ENCODE assay signal across 8 cellular contexts in genomic region chr19:47778089-47778953, GRCh38. TPM values are rescaled to one million over a fixed set of nuclear protein-coding genes. Genes with fewer than 3 reads are reported as not detected.
DNase-seq lines count a peak whose midpoint lies in the region; ATAC-seq and TF ChIP-seq lines count a peak whose summit lies in the region.

Gene SELENOW (plus strand): TSS chr19:47778703. CDS start chr19:47778786, 83 bp downstream.

- H3K4me1 ChIP-seq in Caco-2: peaks cover 14% of the 10 kb centered on the region

- DNase-seq in Caco-2 (peak; percentile 85 to 88), RWPE1 (ENCODE audit: low spot score) (peak; percentile 87), fibroblast of the aortic adventitia (ENCODE audit: low read depth) (peak; percentile 65), nephron progenitor cell (peak; percentile 88)
- peak; percentile 74 for DNase-seq in activated effector memory CD4-positive, alpha-beta T cell treated with Interleukin-2 at 50 U/mL for 16 hours

- H3K27me3 Mint-ChIP-seq in Caco-2 (ENCODE audit: insufficient read depth, unreplicated experiment) (no peaks in the 10 kb centered on the region), nephron progenitor cell (ENCODE audit: low read depth, poor library complexity) (peaks cover 3% of the 10 kb centered on the region)
- no peaks in the 10 kb centered on the region for H3K27me3 Mint-ChIP-seq in stimulated activated naive CD8-positive, alpha-beta T cell treated with anti-CD3 and anti-CD28 coated beads, Interleukin-15, Interleukin-2, amounts not matched to agents 100 ng/mL and 50 ng/mL, for 24 hours

- peak within 1 kb of the TSS; percentile 91 for H3K4me3 Mint-ChIP-seq in Caco-2 (ENCODE audit: unreplicated experiment)
- H3K4me3 Mint-ChIP-seq in nephron progenitor cell: peak within 1 kb of the TSS; percentile 87
- peak within 1 kb of the TSS; percentile 91 for H3K4me3 Mint-ChIP-seq in stimulated activated naive CD8-positive, alpha-beta T cell treated with anti-CD3 and anti-CD28 coated beads, Interleukin-15, Interleukin-2, amounts not matched to agents 100 ng/mL and 50 ng/mL, for 24 hours

- BruUV-seq in Caco-2 (replicated peaks; lab: Mats Ljungman, UMichigan): no TSS peak

- H3K4me1 Mint-ChIP-seq in Caco-2 (ENCODE audit: low read depth, unreplicated experiment): peaks cover 20% of the 10 kb centered on the region
- peaks cover 33% of the 10 kb centered on the region for H3K4me1 Mint-ChIP-seq in nephron progenitor cell
- peaks cover 18% of the 10 kb centered on the region for H3K4me1 Mint-ChIP-seq in stimulated activated naive CD8-positive, alpha-beta T cell treated with anti-CD3 and anti-CD28 coated beads, Interleukin-15, Interleukin-2, amounts not matched to agents 100 ng/mL and 50 ng/mL, for 24 hours (ENCODE audit: low read depth)

- TF ChIP-seq CTCF in Caco-2 (IDR thresholded peaks at IDR 0.05; ENCODE audit: insufficient read depth in 1 of 2, low read depth in 1 of 2, low read length in 1 of 2, severe bottlenecking in 1 of 2, unreplicated experiment in 1 of 2) (no peak), RWPE1 (conservative IDR thresholded peaks at IDR 0.05; ENCODE audit: low read depth) (no peak), fibroblast of the aortic adventitia (IDR thresholded peaks at IDR 0.05; ENCODE audit: insufficient read depth, low read length) (no peak), nephron progenitor cell (IDR thresholded peaks at IDR 0.05) (no peak)

- H3K27ac ChIP-seq in KOPT-K1 (ENCODE audit: low read depth, low read length, poor library complexity, severe bottlenecking): peak within 1 kb of the TSS; percentile 91
- H3K27ac ChIP-seq in RWPE1: peak within 1 kb of the TSS; percentile 85

- intact Hi-C loops in Caco-2 (cut with micrococcal nuclease; ENCODE audit: unreplicated experiment): no loop called here

- H3K4me3 ChIP-seq in Caco-2 (ENCODE audit: low read depth, low read length) (peak within 1 kb of the TSS; percentile 97), fibroblast of the aortic adventitia (ENCODE audit: low read depth, low read length) (peak within 1 kb of the TSS; percentile 92)

- POLR2A ChIA-PET in Caco-2 (lab: Charles Lee) (no interaction called here), RWPE1 (lab: Yijun Ruan, JAX; ENCODE audit: low non-redundant PET) (no interaction called here)

- H3K9me3 ChIP-seq in Caco-2 (no peaks in the 10 kb centered on the region), KOPT-K1 (ENCODE audit: insufficient read depth, low read length, poor library complexity, severe bottlenecking) (no peaks in the 10 kb centered on the region)

- no peaks in the 10 kb centered on the region for H3K27me3 ChIP-seq in Caco-2 (replicated peaks; ENCODE audit: control insufficient read depth, insufficient read depth, low read length)

- ATAC-seq in GM21576 (IDR thresholded peaks at IDR 0.05; ENCODE audit: unreplicated experiment): peak; percentile 76

- CTCF ChIA-PET in Caco-2 (lab: Charles Lee): no interaction called here
- CTCF ChIA-PET in RWPE1 (lab: Yijun Ruan, JAX): no interaction called here

- H3K27ac Mint-ChIP-seq in Caco-2 (ENCODE audit: unreplicated experiment) (peak within 1 kb of the TSS; percentile 93), nephron progenitor cell (peak within 1 kb of the TSS; percentile 98)
- peak within 1 kb of the TSS; percentile 87 for H3K27ac Mint-ChIP-seq in stimulated activated naive CD8-positive, alpha-beta T cell treated with anti-CD3 and anti-CD28 coated beads, Interleukin-15, Interleukin-2, amounts not matched to agents 100 ng/mL and 50 ng/mL, for 24 hours

- peaks cover 3% of the 10 kb centered on the region for H3K36me3 ChIP-seq in Caco-2 (ENCODE audit: control insufficient read depth, insufficient read depth, low read length)
- peaks cover 33% of the 10 kb centered on the region for H3K36me3 ChIP-seq in KOPT-K1 (ENCODE audit: insufficient read depth, low read length)

- H3K36me3 Mint-ChIP-seq in Caco-2 (ENCODE audit: insufficient read depth, unreplicated experiment) (peaks cover 32% of the 10 kb centered on the region), nephron progenitor cell (ENCODE audit: low read depth) (peaks cover 22% of the 10 kb centered on the region)
- peaks cover 28% of the 10 kb centered on the region for H3K36me3 Mint-ChIP-seq in stimulated activated naive CD8-positive, alpha-beta T cell treated with anti-CD3 and anti-CD28 coated beads, Interleukin-15, Interleukin-2, amounts not matched to agents 100 ng/mL and 50 ng/mL, for 24 hours (ENCODE audit: low read depth)

- no peaks in the 10 kb centered on the region for H3K9me3 Mint-ChIP-seq in Caco-2 (ENCODE audit: unreplicated experiment)
- no peaks in the 10 kb centered on the region for H3K9me3 Mint-ChIP-seq in nephron progenitor cell
- H3K9me3 Mint-ChIP-seq in stimulated activated naive CD8-positive, alpha-beta T cell treated with anti-CD3 and anti-CD28 coated beads, Interleukin-15, Interleukin-2, amounts not matched to agents 100 ng/mL and 50 ng/mL, for 24 hours: no peaks in the 10 kb centered on the region

RNA-seq across cellular contexts. Expression of gene SELENOW, which starts in this region (rescaled TPM):
- 110 and 119 TPM in 2 replicates for total RNA-seq in Caco-2 (2022)
- 62.9 and 154 TPM in 2 replicates for total RNA-seq in fibroblast of the aortic adventitia (ENCODE audit: low replicate concordance)

Comparison
In these comparisons a context has a peak if more than half of its experiments do, and no peak if none do; other contexts are left out.
1. Peak in every context shown above with its lines: DNase-seq, ATAC-seq, H3K4me3 ChIP-seq and H3K27ac ChIP-seq.